ENCODE assay signal across 24 cellular contexts in genomic region chr1:185363205-185363604, GRCh38.
"Had no signal": no experiment of that assay in that cellular context is flagged by ENCODE, and none has a peak within 500 bp of the region (broad histone marks: within the 10 kb centered on the region; RNA-seq: fewer than 3 reads in every experiment).

No MANE protein-coding gene starts in this region.

- H3K79me2 ChIP-seq: hepatocyte had no signal

- H3K4me1 ChIP-seq: breast epithelium, gastrocnemius medialis, right atrium auricular region, tibial artery had no signal

- H2AFZ ChIP-seq: hepatocyte had no signal

- H3K27me3 ChIP-seq: breast epithelium, gastrocnemius medialis, hepatocyte, right atrium auricular region, suprapubic skin, tibial artery had no signal

- ATAC-seq: gastrocnemius medialis; left cardiac atrium; left ventricle myocardium superior; mucosa of descending colon; natural killer cell treated with Interleukin-12 subunit alpha and Interleukin-12 subunit beta and Interleukin-15 and Interleukin-18, amount 100 ng/mL, for 72 hours; stimulated activated naive B cell treated with anti-CD40 and anti-IgM and Interleukin-4, amounts not matched to agents 10 μg/mL and 1 μg/mL and 100 μg/mL, for 72 hours had no signal

- H3K27ac ChIP-seq: breast epithelium, gastrocnemius medialis, hepatocyte, right atrium auricular region, suprapubic skin, tibial artery had no signal

- H3K9me3 ChIP-seq: gastrocnemius medialis, mucosa of descending colon, suprapubic skin, tibial artery had no signal

- H3K27ac Mint-ChIP-seq: stimulated activated naive B cell treated with anti-CD40 and anti-IgM and Interleukin-4, amounts not matched to agents 10 μg/mL and 1 μg/mL and 100 μg/mL, for 72 hours had no signal

- H3K4me3 ChIP-seq: breast epithelium, gastrocnemius medialis, hepatocyte, mucosa of descending colon, right atrium auricular region, suprapubic skin, tibial artery had no signal

- H3K4me2 ChIP-seq: hepatocyte had no signal

- H3K4me3 Mint-ChIP-seq: natural killer cell treated with Interleukin-12 subunit alpha and Interleukin-12 subunit beta and Interleukin-15 and Interleukin-18, amount 100 ng/mL, for 72 hours; stimulated activated naive B cell treated with anti-CD40 and anti-IgM and Interleukin-4, amounts not matched to agents 10 μg/mL and 1 μg/mL and 100 μg/mL, for 72 hours had no signal

- H3K36me3 ChIP-seq: breast epithelium, gastrocnemius medialis, right atrium auricular region, suprapubic skin had no signal

- DNase-seq: activated CD4-positive, alpha-beta T cell treated with anti-CD3 and anti-CD28 coated beads, Interleukin-2, amount 50 U/mL, for 1 hour; activated CD4-positive, CD25-positive, alpha-beta regulatory T cell treated with anti-CD3 and anti-CD28 coated beads, Interleukin-2, amount 50 U/mL, for 72 hours; activated gamma-delta T cell; activated naive CD4-positive, alpha-beta T cell treated with anti-CD3 and anti-CD28 coated beads, Interleukin-2, amount 50 U/mL, for 16 hours; activated T-cell treated with anti-CD3 and anti-CD28 coated beads for 4 hours; amniotic stem cell; central memory CD4-positive, alpha-beta T cell; effector CD8-positive, alpha-beta T cell; gastrocnemius medialis; glutamatergic neuron; left cardiac atrium; left ventricle myocardium superior; mucosa of descending colon; stimulated activated CD4-positive, alpha-beta T cell treated with anti-CD3 and anti-CD28 coated beads, Interleukin-15, amount 100 ng/mL, for 24 hours; stimulated activated CD4-positive, alpha-beta T cell treated with anti-CD3 and anti-CD28 coated beads, Interleukin-2, amount 100 ng/mL, for 24 hours; stimulated activated naive B cell treated with anti-CD40 and anti-IgM and Interleukin-4, amounts not matched to agents 10 μg/mL and 1 μg/mL and 100 μg/mL, for 72 hours; SW 1271; T-helper 2 cell; tibial artery had no signal

- H3K27me3 Mint-ChIP-seq: natural killer cell treated with Interleukin-12 subunit alpha and Interleukin-12 subunit beta and Interleukin-15 and Interleukin-18, amount 100 ng/mL, for 72 hours; stimulated activated naive B cell treated with anti-CD40 and anti-IgM and Interleukin-4, amounts not matched to agents 10 μg/mL and 1 μg/mL and 100 μg/mL, for 72 hours had no signal
